Comparison of ENCODE assay signal across 27 cellular contexts in the genomic region with DNA sequence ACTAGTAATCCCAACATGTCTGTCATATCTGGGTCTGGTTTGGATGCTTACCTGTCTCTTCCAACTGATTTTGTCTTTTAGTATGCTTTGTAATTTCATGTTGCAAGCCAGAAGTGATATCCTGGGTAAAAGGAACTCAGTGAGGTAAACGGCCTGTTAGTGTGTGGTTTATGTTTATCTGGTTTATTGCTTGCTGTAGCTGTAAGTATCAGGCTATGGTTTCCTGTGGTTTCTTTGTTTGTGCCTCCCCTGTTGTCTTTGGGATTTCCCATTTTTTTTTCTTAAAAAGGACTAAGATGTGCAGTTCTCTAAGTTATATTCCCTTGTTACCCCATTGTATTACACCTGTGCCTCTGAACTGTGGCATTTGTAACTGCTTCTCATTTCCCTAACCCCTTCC.
"Had no signal": no experiment of that assay in that cellular context is flagged by ENCODE, and none has a peak within 500 bp of the region (broad histone marks: within the 10 kb centered on the region; RNA-seq: fewer than 3 reads in every experiment).

No MANE protein-coding gene starts in this region.

- H3K27me3 Mint-ChIP-seq: activated CD4-positive, alpha-beta T cell treated with anti-CD3 and anti-CD28 coated beads, Interleukin-2, amount 10 ng/mL, durations not matched to agents 24 days and 14 days; activated CD8-positive, alpha-beta T cell treated with anti-CD3 and anti-CD28 coated beads for 36 hours; activated naive CD8-positive, alpha-beta T cell treated with anti-CD3 and anti-CD28 coated beads for 36 hours; activated T-helper 17 cell treated with anti-CD3 and anti-CD28 coated beads, Interleukin-2, amount 50 U/mL, for 72 hours had no signal

- H3K27ac ChIP-seq: brain microvascular endothelial cell, SJSA1 had no signal

- H3K4me1 ChIP-seq: SJSA1 had no signal

- H3K36me3 ChIP-seq: brain microvascular endothelial cell, SJSA1 had no signal

- H3K9me2 ChIP-seq: SK-N-SH had no signal

- H3K9ac ChIP-seq: SK-N-SH had no signal

- H3K4me2 ChIP-seq: SK-N-SH had no signal

- DNase-seq: activated CD4-positive, alpha-beta T cell treated with anti-CD3 and anti-CD28 coated beads, Interleukin-2, amount 10 ng/mL, durations not matched to agents 24 days and 14 days; activated CD4-positive, alpha-beta T cell treated with anti-CD3 and anti-CD28 coated beads, Interleukin-2, amount 50 U/mL, for 4 hours; activated CD8-positive, alpha-beta T cell treated with anti-CD3 and anti-CD28 coated beads for 36 hours; activated effector memory CD4-positive, alpha-beta T cell treated with anti-CD3 and anti-CD28 coated beads, Interleukin-2, amount 50 U/mL, for 16 hours; activated naive CD4-positive, alpha-beta T cell; activated naive CD4-positive, alpha-beta T cell treated with anti-CD3 and anti-CD28 coated beads, Interleukin-2, amount 50 U/mL, for 16 hours; activated naive CD8-positive, alpha-beta T cell treated with anti-CD3 and anti-CD28 coated beads for 36 hours; activated T-cell treated with anti-CD3 and anti-CD28 coated beads, Interleukin-2, amount 50 U/mL, for 1 hour; activated T-cell treated with anti-CD3 and anti-CD28 coated beads, Interleukin-2, amount 50 U/mL, for 72 hours; amniotic stem cell; aorta; brain microvascular endothelial cell; central memory CD4-positive, alpha-beta T cell; NCI-H1105; NCI-H1417 treated with DMSO at 0.1 percent for 48 hours; NCI-H187 treated with DMSO at 0.1 percent for 48 hours; NCI-H2081; NCI-H226; NCI-H524 treated with DMSO at 0.1 percent for 48 hours; NK-92 treated with Interleukin-12 subunit alpha and Interleukin-12 subunit beta, amount 100 ng/mL, for 24 hours; SHP77 treated with DMSO at 0.1 percent for 48 hours; SK-N-SH had no signal

- H3K4me1 Mint-ChIP-seq: activated CD4-positive, alpha-beta T cell treated with anti-CD3 and anti-CD28 coated beads, Interleukin-2, amount 10 ng/mL, durations not matched to agents 24 days and 14 days; activated naive CD8-positive, alpha-beta T cell treated with anti-CD3 and anti-CD28 coated beads for 36 hours; activated T-helper 17 cell treated with anti-CD3 and anti-CD28 coated beads, Interleukin-2, amount 50 U/mL, for 72 hours had no signal

- H3K27ac Mint-ChIP-seq: activated CD4-positive, alpha-beta T cell treated with anti-CD3 and anti-CD28 coated beads, Interleukin-2, amount 10 ng/mL, durations not matched to agents 24 days and 14 days; activated CD8-positive, alpha-beta T cell treated with anti-CD3 and anti-CD28 coated beads for 36 hours; activated naive CD8-positive, alpha-beta T cell treated with anti-CD3 and anti-CD28 coated beads for 36 hours; activated T-cell treated with anti-CD3 and anti-CD28 coated beads, Interleukin-2, amount 50 U/mL, for 72 hours; activated T-helper 17 cell treated with anti-CD3 and anti-CD28 coated beads, Interleukin-2, amount 50 U/mL, for 72 hours; T-helper 1 cell treated with Interleukin-12 subunit alpha and Interleukin-12 subunit beta and Interleukin-4 antibody, amounts not matched to agents 30 μg/mL and 1 μg/mL, for 36 hours; T-helper 2 cell treated with Interferon-gamma antibody and Interleukin-4, amounts not matched to agents 5 μg/mL and 100 μg/mL, for 36 hours had no signal

- H3K4me3 Mint-ChIP-seq: activated CD4-positive, alpha-beta T cell treated with anti-CD3 and anti-CD28 coated beads, Interleukin-2, amount 10 ng/mL, durations not matched to agents 24 days and 14 days; activated CD8-positive, alpha-beta T cell treated with anti-CD3 and anti-CD28 coated beads for 36 hours; activated naive CD8-positive, alpha-beta T cell treated with anti-CD3 and anti-CD28 coated beads for 36 hours; activated T-cell treated with anti-CD3 and anti-CD28 coated beads, Interleukin-2, amount 50 U/mL, for 72 hours; activated T-helper 17 cell treated with anti-CD3 and anti-CD28 coated beads, Interleukin-2, amount 50 U/mL, for 72 hours; T-helper 1 cell treated with Interleukin-12 subunit alpha and Interleukin-12 subunit beta and Interleukin-4 antibody, amounts not matched to agents 30 μg/mL and 1 μg/mL, for 36 hours; T-helper 2 cell treated with Interferon-gamma antibody and Interleukin-4, amounts not matched to agents 5 μg/mL and 100 μg/mL, for 36 hours had no signal

- H3K27me3 ChIP-seq: brain microvascular endothelial cell, SJSA1 had no signal

- H3K4me3 ChIP-seq: SJSA1 had no signal

- H3K36me3 Mint-ChIP-seq: activated naive CD8-positive, alpha-beta T cell treated with anti-CD3 and anti-CD28 coated beads for 36 hours had no signal

- ATAC-seq: activated CD8-positive, alpha-beta T cell treated with anti-CD3 and anti-CD28 coated beads for 36 hours; activated T-cell treated with anti-CD3 and anti-CD28 coated beads, Interleukin-2, amount 50 U/mL, for 72 hours; activated T-helper 17 cell treated with anti-CD3 and anti-CD28 coated beads, Interleukin-2, amount 50 U/mL, for 72 hours; Panc1 had no signal
